ENCODE assay signal across 22 cellular contexts in the genomic region with DNA sequence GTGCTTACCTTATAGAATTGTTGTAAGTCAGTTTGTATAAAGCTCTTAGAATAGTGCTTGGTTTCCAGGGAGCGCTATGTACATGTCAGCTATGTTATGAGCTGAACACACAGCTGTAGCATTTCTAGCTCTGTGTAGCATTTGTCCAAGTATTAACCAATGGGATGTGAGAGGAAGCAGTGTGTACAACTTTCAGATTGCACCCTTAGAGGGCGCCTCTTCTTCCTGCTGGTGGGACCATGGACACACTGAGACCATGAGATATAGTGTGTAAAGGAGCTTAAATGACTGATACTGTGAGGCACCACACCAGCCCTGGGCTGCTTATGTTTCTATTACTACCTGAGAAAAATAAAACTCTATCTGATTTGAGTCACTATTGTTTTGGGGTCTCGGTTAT.
A peak's percentile ranks its signal among the peaks of the same experiment; 100 is the strongest.
DNase-seq lines count a peak whose midpoint lies in the region; ATAC-seq and TF ChIP-seq lines count a peak whose summit lies in the region.
"Had no signal": no experiment of that assay in that cellular context is flagged by ENCODE, and none has a peak within 500 bp of the region (broad histone marks: within the 10 kb centered on the region; RNA-seq: fewer than 3 reads in every experiment).

No MANE protein-coding gene starts in this region.

- no peaks in the 10 kb centered on the region for H3K9me3 ChIP-seq in SJCRH30 (replicated peaks)
- H3K9me3 ChIP-seq: BLaER1 treated with 17β-estradiol and CSF1 and Interleukin-3, amounts not matched to agents 10 nM and 100 nM; SK-N-SH had no signal

- H3K4me1 Mint-ChIP-seq in stimulated activated effector memory CD8-positive, alpha-beta T cell treated with anti-CD3 and anti-CD28 coated beads, Interleukin-12 subunit alpha, Interleukin-12 subunit beta, amount 100 ng/mL, for 72 hours, result no peaks in the 10 kb centered on the region

- no peaks in the 10 kb centered on the region for H3K9me3 Mint-ChIP-seq in stimulated activated effector memory CD8-positive, alpha-beta T cell treated with anti-CD3 and anti-CD28 coated beads, Interleukin-12 subunit alpha, Interleukin-12 subunit beta, amount 100 ng/mL, for 72 hours

- H3K4me1 ChIP-seq in SJCRH30, result peaks cover 7% of the 10 kb centered on the region
- H3K4me1 ChIP-seq: BLaER1 treated with 17β-estradiol and CSF1 and Interleukin-3, amounts not matched to agents 10 nM and 100 nM; foreskin keratinocyte had no signal

- no peaks in the 10 kb centered on the region for H3K36me3 ChIP-seq in SJCRH30
- H3K36me3 ChIP-seq: BLaER1 treated with 17β-estradiol and CSF1 and Interleukin-3, amounts not matched to agents 10 nM and 100 nM had no signal

- H3K4me3 ChIP-seq in HFF-Myc (replicated peaks; ENCODE audit: low read depth, low read length) (no peak overlapping the region), SJCRH30 (no peak overlapping the region)
- H3K4me3 ChIP-seq: BLaER1 treated with 17β-estradiol and CSF1 and Interleukin-3, amounts not matched to agents 10 nM and 100 nM; hepatocyte; lung; PC-9 had no signal

- TF ChIP-seq CTCF in HFF-Myc (IDR thresholded peaks at IDR 0.05; ENCODE audit: low read depth, low read length, missing control alignments), result peak; percentile 19

- no peak overlapping the region for H3K27ac ChIP-seq in SJCRH30
- H3K27ac ChIP-seq: BLaER1 treated with 17β-estradiol and CSF1 and Interleukin-3, amounts not matched to agents 10 nM and 100 nM; foreskin keratinocyte; PC-9 had no signal

- H3K27ac Mint-ChIP-seq in stimulated activated effector memory CD8-positive, alpha-beta T cell treated with anti-CD3 and anti-CD28 coated beads, Interleukin-12 subunit alpha, Interleukin-12 subunit beta, amount 100 ng/mL, for 72 hours, result no peak overlapping the region
- H3K27ac Mint-ChIP-seq: activated T-cell treated with anti-CD3 and anti-CD28 coated beads, Interleukin-2, amount 50 U/mL, for 24 hours had no signal

- H3K36me3 Mint-ChIP-seq in stimulated activated effector memory CD8-positive, alpha-beta T cell treated with anti-CD3 and anti-CD28 coated beads, Interleukin-12 subunit alpha, Interleukin-12 subunit beta, amount 100 ng/mL, for 72 hours, result no peaks in the 10 kb centered on the region

- peak; percentile 34 for ATAC-seq in stimulated activated effector memory CD8-positive, alpha-beta T cell treated with anti-CD3 and anti-CD28 coated beads, Interleukin-12 subunit alpha, Interleukin-12 subunit beta, amount 100 ng/mL, for 72 hours
- ATAC-seq: foreskin keratinocyte had no signal

- H3K27me3 ChIP-seq in SJCRH30, result no peaks in the 10 kb centered on the region
- H3K27me3 ChIP-seq: BLaER1 treated with 17β-estradiol and CSF1 and Interleukin-3, amounts not matched to agents 10 nM and 100 nM; foreskin keratinocyte; hepatocyte had no signal

- no peak overlapping the region for H3K4me3 Mint-ChIP-seq in stimulated activated effector memory CD8-positive, alpha-beta T cell treated with anti-CD3 and anti-CD28 coated beads, Interleukin-12 subunit alpha, Interleukin-12 subunit beta, amount 100 ng/mL, for 72 hours
- H3K4me3 Mint-ChIP-seq: activated T-cell treated with anti-CD3 and anti-CD28 coated beads, Interleukin-2, amount 50 U/mL, for 24 hours had no signal

- DNase-seq in NCI-H82 (lab: John Stamatoyannopoulos, UW) (peak; percentile 43), NCI-H82 treated with DMSO at 0.1 percent for 48 hours (lab: John Stamatoyannopoulos, UW; ENCODE audit: unreplicated experiment) (no peak), HFF-Myc (ENCODE audit: extremely low read depth, low read depth) (no peak), SJCRH30 (peak; percentile 3 to 33), NCI-H774 (lab: John Stamatoyannopoulos, UW) (no peak), putamen (ENCODE audit: low spot score) (no peak), COR-L47 (lab: John Stamatoyannopoulos, UW) (no peak)
- no peak for DNase-seq in stimulated activated effector memory CD8-positive, alpha-beta T cell treated with anti-CD3 and anti-CD28 coated beads, Interleukin-12 subunit alpha, Interleukin-12 subunit beta, amount 100 ng/mL, for 72 hours (ENCODE audit: low spot score in 2 of 2)
- DNase-seq: activated CD4-positive, CD25-positive, alpha-beta regulatory T cell; activated naive CD4-positive, alpha-beta T cell; activated T-cell treated with anti-CD3 and anti-CD28 coated beads, Interleukin-2, amount 50 U/mL, for 24 hours; amniotic stem cell; caudate nucleus; foreskin keratinocyte; NCI-H2171; NCI-H524 treated with DMSO at 0.1 percent for 48 hours; PC-9; SK-N-SH; stimulated activated CD4-positive, alpha-beta T cell treated with anti-CD3 and anti-CD28 coated beads, Interleukin-4, amount 100 ng/mL, for 4 hours had no signal

Comparison
In these comparisons a context has a peak if more than half of its experiments do, and no peak if none do; other contexts are left out.
1. DNase-seq: peak in NCI-H82 (single experiment) and SJCRH30 (2 of 2); none in NCI-H82 treated with DMSO at 0.1 percent for 48 hours (single experiment), HFF-Myc (single experiment), stimulated activated effector memory CD8-positive, alpha-beta T cell treated with anti-CD3 and anti-CD28 coated beads, Interleukin-12 subunit alpha, Interleukin-12 subunit beta, amount 100 ng/mL, for 72 hours (0 of 2), NCI-H774 (single experiment), putamen (single experiment) and COR-L47 (single experiment).